ENCODE assay signal across 8 cellular contexts in the genomic region with DNA sequence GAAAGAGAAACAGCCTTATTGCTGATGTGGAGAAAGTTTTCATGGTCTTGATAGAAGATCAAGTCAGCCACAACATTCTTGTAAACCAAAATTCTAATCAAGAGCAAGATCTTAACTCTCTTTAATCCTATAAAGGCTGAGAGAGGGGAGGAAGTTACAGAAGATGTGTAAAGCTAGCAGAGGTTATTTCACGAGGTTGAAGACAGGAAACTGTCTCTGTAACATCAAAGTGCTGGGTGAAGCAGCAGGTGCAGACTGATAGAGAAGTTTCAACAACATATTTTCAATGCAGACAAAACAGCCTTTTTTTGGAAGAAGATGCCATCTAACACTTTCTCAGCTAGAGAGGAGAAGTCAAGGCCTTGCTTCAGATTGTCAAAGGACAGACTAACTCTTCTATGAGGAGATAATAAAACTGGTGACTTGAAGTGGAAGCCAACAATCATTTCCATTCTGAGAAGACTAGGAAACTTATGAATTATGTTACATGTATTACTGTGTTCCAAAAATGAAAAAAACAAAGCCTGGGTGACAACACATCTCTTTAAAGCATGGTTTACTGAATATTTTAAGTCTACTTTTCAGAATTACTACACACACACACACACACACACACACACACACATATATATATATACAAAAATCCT.
A peak's percentile ranks its signal among the peaks of the same experiment; 100 is the strongest.
DNase-seq lines count a peak whose midpoint lies in the region; ATAC-seq and TF ChIP-seq lines count a peak whose summit lies in the region.
"Not testable (repeated sequence)": the region's sequence is repeated elsewhere in the genome, so short reads cannot be mapped to it uniquely, and the experiment has no call there.

No MANE protein-coding gene starts in this region.

- peak in 7 of 10 experiments; percentile 3 to 38 (median 10) for DNase-seq in CD4-positive, alpha-beta T cell
- peak; percentile 97 for DNase-seq in Jurkat, Clone E6-1 (ENCODE audit: low read depth, low spot score)
- DNase-seq in activated CD4-positive, alpha-beta memory T cell treated with anti-CD3 and anti-CD28 coated beads for 36 hours; activated naive CD8-positive, alpha-beta T cell treated with anti-CD3 and anti-CD28 coated beads for 36 hours: not testable (repeated sequence)
- peak; percentile 2 for DNase-seq in activated T-helper 1 cell treated with anti-CD3 and anti-CD28 coated beads, Interleukin-12 subunit alpha, Interleukin-12 subunit beta, Interleukin-2, Interleukin-4 antibody, amounts not matched to agents 30 ng/mL and 10 ng/mL and 1 ng/mL, durations not matched to agents 14 hours and 24 hours and 36 hours (ENCODE audit: low spot score)
- peak in 7 of 9 donors; percentile 65 to 91 (median 85) for DNase-seq in naive thymus-derived CD4-positive, alpha-beta T cell

- H3K27me3 Mint-ChIP-seq in CD4-positive, alpha-beta T cell; T-helper 1 cell treated with Interleukin-12 subunit alpha and Interleukin-12 subunit beta and Interleukin-4 antibody, amounts not matched to agents 30 μg/mL and 1 μg/mL, for 36 hours (ENCODE audit: low read depth); activated CD4-positive, alpha-beta memory T cell treated with anti-CD3 and anti-CD28 coated beads for 36 hours; activated T-helper 1 cell treated with anti-CD3 and anti-CD28 coated beads, Interleukin-12 subunit alpha, Interleukin-12 subunit beta, Interleukin-2, Interleukin-4 antibody, amounts not matched to agents 30 ng/mL and 10 ng/mL and 1 ng/mL, durations not matched to agents 14 hours and 24 hours and 36 hours (ENCODE audit: insufficient read depth); activated naive CD8-positive, alpha-beta T cell treated with anti-CD3 and anti-CD28 coated beads for 36 hours: not testable (repeated sequence)
- peaks cover 0 to 13% (median 0%) of the 10 kb centered on the region in 5 donors for H3K27me3 Mint-ChIP-seq in naive thymus-derived CD4-positive, alpha-beta T cell

- ATAC-seq in CD4-positive, alpha-beta T cell (ENCODE audit: poor library complexity): peak; percentile 90
- peak; percentile 97 for ATAC-seq in naive thymus-derived CD4-positive, alpha-beta T cell

- not testable (repeated sequence) for H3K9me3 Mint-ChIP-seq in CD4-positive, alpha-beta T cell; T-helper 1 cell treated with Interleukin-12 subunit alpha and Interleukin-12 subunit beta and Interleukin-4 antibody, amounts not matched to agents 30 μg/mL and 1 μg/mL, for 36 hours; activated CD4-positive, alpha-beta memory T cell treated with anti-CD3 and anti-CD28 coated beads for 36 hours; activated T-helper 1 cell treated with anti-CD3 and anti-CD28 coated beads, Interleukin-12 subunit alpha, Interleukin-12 subunit beta, Interleukin-2, Interleukin-4 antibody, amounts not matched to agents 30 ng/mL and 10 ng/mL and 1 ng/mL, durations not matched to agents 14 hours and 24 hours and 36 hours; activated naive CD8-positive, alpha-beta T cell treated with anti-CD3 and anti-CD28 coated beads for 36 hours
- peaks cover 0 to 14% (median 2%) of the 10 kb centered on the region in 11 donors for H3K9me3 Mint-ChIP-seq in naive thymus-derived CD4-positive, alpha-beta T cell

- H3K9me3 ChIP-seq in CD4-positive, alpha-beta T cell (ENCODE audit: control insufficient read depth, low read length); naive thymus-derived CD4-positive, alpha-beta T cell (ENCODE audit: control insufficient read depth in 2 of 3, low read length in 3 of 3); thymus (ENCODE audit: control insufficient read depth): not testable (repeated sequence)

- TF ChIP-seq CTCF in CD4-positive, alpha-beta T cell (IDR thresholded peaks at IDR 0.05): not testable (repeated sequence)

- H3K4me1 ChIP-seq in naive thymus-derived CD4-positive, alpha-beta T cell (ENCODE audit: control insufficient read depth in 2 of 2, insufficient read depth in 2 of 2, low read length in 2 of 2): peaks cover 14 to 48% of the 10 kb centered on the region in 2 donors
- not testable (repeated sequence) for H3K4me1 ChIP-seq in thymus (ENCODE audit: control insufficient read depth, insufficient read depth, low read length)

- intact Hi-C loops in CD4-positive, alpha-beta T cell (cut with DNase I, micrococcal nuclease): loop anchor here in 1 of 2 experiments (10.0 kb wide), 1 partner anchor 509 kb away; a partner anchor contains a TSS
- intact Hi-C loops in activated CD4-positive, alpha-beta memory T cell treated with anti-CD3 and anti-CD28 coated beads for 36 hours (cut with micrococcal nuclease): loop anchor here (10.0 kb wide), 1 partner anchor 489 kb away; no protein-coding TSS in a partner anchor
- intact Hi-C loops in activated T-helper 1 cell treated with anti-CD3 and anti-CD28 coated beads, Interleukin-12 subunit alpha, Interleukin-12 subunit beta, Interleukin-2, Interleukin-4 antibody, amounts not matched to agents 30 ng/mL and 10 ng/mL and 1 ng/mL, durations not matched to agents 14 hours and 24 hours and 36 hours (cut with micrococcal nuclease): loop anchor here (10.0 kb wide), 1 partner anchor 489 kb away; no protein-coding TSS in a partner anchor
- intact Hi-C loops in naive thymus-derived CD4-positive, alpha-beta T cell (cut with micrococcal nuclease): loop anchor here (1.0 to 10.0 kb wide), 5 partner anchors 49 to 507 kb away; a partner anchor contains a TSS

- peak overlapping the region; percentile 5; the same call in 1 of the 2 replicates for H3K4me3 ChIP-seq in Jurkat, Clone E6-1 (ENCODE audit: low read length)
- not testable (repeated sequence) for H3K4me3 ChIP-seq in naive thymus-derived CD4-positive, alpha-beta T cell (ENCODE audit: low read length); thymus (ENCODE audit: low read length)

- peak overlapping the region; percentile 68 for H3K27ac ChIP-seq in CD4-positive, alpha-beta T cell (ENCODE audit: low read depth, low read length)
- H3K27ac ChIP-seq in naive thymus-derived CD4-positive, alpha-beta T cell (ENCODE audit: low read depth, low read length): peak overlapping the region; percentile 46
- peak overlapping the region; percentile 65 for H3K27ac ChIP-seq in thymus (ENCODE audit: low read depth)

- H3K36me3 Mint-ChIP-seq in CD4-positive, alpha-beta T cell (ENCODE audit: low read depth); T-helper 1 cell treated with Interleukin-12 subunit alpha and Interleukin-12 subunit beta and Interleukin-4 antibody, amounts not matched to agents 30 μg/mL and 1 μg/mL, for 36 hours (ENCODE audit: low read depth); activated CD4-positive, alpha-beta memory T cell treated with anti-CD3 and anti-CD28 coated beads for 36 hours; activated T-helper 1 cell treated with anti-CD3 and anti-CD28 coated beads, Interleukin-12 subunit alpha, Interleukin-12 subunit beta, Interleukin-2, Interleukin-4 antibody, amounts not matched to agents 30 ng/mL and 10 ng/mL and 1 ng/mL, durations not matched to agents 14 hours and 24 hours and 36 hours (ENCODE audit: low read depth); activated naive CD8-positive, alpha-beta T cell treated with anti-CD3 and anti-CD28 coated beads for 36 hours: not testable (repeated sequence)
- H3K36me3 Mint-ChIP-seq in naive thymus-derived CD4-positive, alpha-beta T cell: peaks cover 0 to 19% (median 0%) of the 10 kb centered on the region in 5 donors

- CTCF ChIA-PET in CD4-positive, alpha-beta T cell (lab: Charles Lee); activated CD4-positive, alpha-beta memory T cell treated with anti-CD3 and anti-CD28 coated beads for 36 hours (lab: Charles Lee); naive thymus-derived CD4-positive, alpha-beta T cell (lab: Charles Lee): not testable (repeated sequence)

- POLR2A ChIA-PET in CD4-positive, alpha-beta T cell (lab: Charles Lee): interaction anchor here (0.6 to 1.4 kb wide), 5 partner anchors 9 to 77 kb away, joined by 3 to 4 read pairs (median 3); no protein-coding TSS in a partner anchor
- POLR2A ChIA-PET in activated CD4-positive, alpha-beta memory T cell treated with anti-CD3 and anti-CD28 coated beads for 36 hours (lab: Charles Lee): not testable (repeated sequence)
- POLR2A ChIA-PET in naive thymus-derived CD4-positive, alpha-beta T cell (lab: Charles Lee): interaction anchor here (0.6 to 0.9 kb wide), 3 partner anchors 31 to 49 kb away, joined by 3 read pairs; no protein-coding TSS in a partner anchor

- peak overlapping the region; percentile 93 for H3K27ac Mint-ChIP-seq in CD4-positive, alpha-beta T cell
- H3K27ac Mint-ChIP-seq in T-helper 1 cell treated with Interleukin-12 subunit alpha and Interleukin-12 subunit beta and Interleukin-4 antibody, amounts not matched to agents 30 μg/mL and 1 μg/mL, for 36 hours: peak overlapping the region; percentile 39
- peak overlapping the region; percentile 77 for H3K27ac Mint-ChIP-seq in activated CD4-positive, alpha-beta memory T cell treated with anti-CD3 and anti-CD28 coated beads for 36 hours
- not testable (repeated sequence) for H3K27ac Mint-ChIP-seq in activated T-helper 1 cell treated with anti-CD3 and anti-CD28 coated beads, Interleukin-12 subunit alpha, Interleukin-12 subunit beta, Interleukin-2, Interleukin-4 antibody, amounts not matched to agents 30 ng/mL and 10 ng/mL and 1 ng/mL, durations not matched to agents 14 hours and 24 hours and 36 hours
- peak overlapping the region; percentile 83 for H3K27ac Mint-ChIP-seq in activated naive CD8-positive, alpha-beta T cell treated with anti-CD3 and anti-CD28 coated beads for 36 hours
- peak overlapping the region; percentile 86 to 98 (median 91) for H3K27ac Mint-ChIP-seq in naive thymus-derived CD4-positive, alpha-beta T cell

- H3K27me3 ChIP-seq in CD4-positive, alpha-beta T cell (ENCODE audit: control insufficient read depth, insufficient read depth, low read length); naive thymus-derived CD4-positive, alpha-beta T cell (ENCODE audit: control insufficient read depth in 2 of 2, insufficient read depth in 2 of 2, low read length in 2 of 2); thymus (ENCODE audit: control insufficient read depth, insufficient read depth): not testable (repeated sequence)

- not testable (repeated sequence) for H3K36me3 ChIP-seq in naive thymus-derived CD4-positive, alpha-beta T cell (ENCODE audit: control insufficient read depth in 2 of 3, insufficient read depth in 3 of 3, low read length in 3 of 3); thymus (ENCODE audit: control insufficient read depth, insufficient read depth)

- 2% methylated on average over 1 of the region's 1 CpG for WGBS in thymus

- peak overlapping the region; percentile 47 for H3K4me3 Mint-ChIP-seq in CD4-positive, alpha-beta T cell
- H3K4me3 Mint-ChIP-seq in T-helper 1 cell treated with Interleukin-12 subunit alpha and Interleukin-12 subunit beta and Interleukin-4 antibody, amounts not matched to agents 30 μg/mL and 1 μg/mL, for 36 hours: peak overlapping the region; percentile 30
- H3K4me3 Mint-ChIP-seq in activated CD4-positive, alpha-beta memory T cell treated with anti-CD3 and anti-CD28 coated beads for 36 hours: peak overlapping the region; percentile 13
- not testable (repeated sequence) for H3K4me3 Mint-ChIP-seq in activated T-helper 1 cell treated with anti-CD3 and anti-CD28 coated beads, Interleukin-12 subunit alpha, Interleukin-12 subunit beta, Interleukin-2, Interleukin-4 antibody, amounts not matched to agents 30 ng/mL and 10 ng/mL and 1 ng/mL, durations not matched to agents 14 hours and 24 hours and 36 hours; activated naive CD8-positive, alpha-beta T cell treated with anti-CD3 and anti-CD28 coated beads for 36 hours
- peak overlapping the region; percentile 48 to 84 (median 70) for H3K4me3 Mint-ChIP-seq in naive thymus-derived CD4-positive, alpha-beta T cell

- peaks cover 65% of the 10 kb centered on the region for H3K4me1 Mint-ChIP-seq in CD4-positive, alpha-beta T cell (ENCODE audit: low read depth)
- H3K4me1 Mint-ChIP-seq in T-helper 1 cell treated with Interleukin-12 subunit alpha and Interleukin-12 subunit beta and Interleukin-4 antibody, amounts not matched to agents 30 μg/mL and 1 μg/mL, for 36 hours (ENCODE audit: low read depth): peaks cover 28% of the 10 kb centered on the region
- peaks cover 43% of the 10 kb centered on the region for H3K4me1 Mint-ChIP-seq in activated CD4-positive, alpha-beta memory T cell treated with anti-CD3 and anti-CD28 coated beads for 36 hours (ENCODE audit: low read depth)
- H3K4me1 Mint-ChIP-seq in activated T-helper 1 cell treated with anti-CD3 and anti-CD28 coated beads, Interleukin-12 subunit alpha, Interleukin-12 subunit beta, Interleukin-2, Interleukin-4 antibody, amounts not matched to agents 30 ng/mL and 10 ng/mL and 1 ng/mL, durations not matched to agents 14 hours and 24 hours and 36 hours (ENCODE audit: low read depth): peaks cover 37% of the 10 kb centered on the region
- H3K4me1 Mint-ChIP-seq in activated naive CD8-positive, alpha-beta T cell treated with anti-CD3 and anti-CD28 coated beads for 36 hours: peaks cover 32% of the 10 kb centered on the region
- H3K4me1 Mint-ChIP-seq in naive thymus-derived CD4-positive, alpha-beta T cell: peaks cover 14 to 81% (median 74%) of the 10 kb centered on the region in 7 donors
